In the genomic region with DNA sequence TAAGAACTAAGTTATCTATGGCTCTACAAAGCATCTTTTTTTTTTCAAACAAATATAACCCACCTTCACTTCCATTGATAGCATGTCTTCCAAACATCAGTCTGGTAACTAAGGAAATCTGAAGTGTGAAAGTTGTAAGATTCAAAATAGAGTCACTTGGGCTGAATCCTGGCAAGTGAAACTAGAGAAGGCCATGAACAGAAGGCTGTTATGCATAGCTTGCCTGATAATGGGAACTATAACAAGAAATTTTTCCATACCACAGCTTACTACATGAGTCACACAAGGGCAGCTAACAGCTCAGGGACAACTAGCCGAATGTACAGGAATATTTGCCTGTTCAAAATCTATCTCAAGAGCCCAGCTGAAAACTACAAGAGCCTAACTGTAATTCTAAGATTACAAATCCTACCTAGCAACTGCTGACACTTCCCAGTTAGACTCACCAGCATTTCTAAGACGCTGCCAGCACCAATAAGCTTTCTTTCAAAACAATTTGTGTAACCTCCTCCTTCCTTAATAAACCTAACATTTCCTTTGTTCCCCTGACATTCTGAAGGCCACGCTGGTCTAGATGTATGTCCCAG, we compare ENCODE assay signal across 8 cellular contexts.
DNase-seq lines count a peak whose midpoint lies in the region; ATAC-seq, FAIRE-seq and TF ChIP-seq lines count a peak whose summit lies in the region.

No MANE protein-coding gene starts in this region.

- H3K4me1 Mint-ChIP-seq in GM23338 = 0 out of 3 replicates have a peak, but pooled peaks cover 2% of the 10 kb centered on the region
- H3K4me1 Mint-ChIP-seq in activated T-helper 17 cell treated with anti-CD3 and anti-CD28 coated beads, Interleukin-2, amount 50 U/mL, for 72 hours = no peaks in the 10 kb centered on the region

- H3K9me3 ChIP-seq in body of pancreas = no peaks in the 10 kb centered on the region

- TF ChIP-seq CTCF in GM13976 (IDR thresholded peaks at IDR 0.05; ENCODE audit: borderline replicate concordance, control extremely low read depth, extremely low read depth, insufficient read depth, missing control alignments) (no peak), GM23338 (conservative IDR thresholded peaks at IDR 0.05; ENCODE audit: low read depth in 2 of 2) (no peak), body of pancreas (IDR thresholded peaks at IDR 0.05) (no peak)

- no peak for FAIRE-seq in RCC 7860 (lab: Jason Lieb, UNC)

- H3K27ac Mint-ChIP-seq in GM23338 = no peak overlapping the region
- H3K27ac Mint-ChIP-seq in activated T-helper 17 cell treated with anti-CD3 and anti-CD28 coated beads, Interleukin-2, amount 50 U/mL, for 72 hours = no peak overlapping the region

- H3K4me3 Mint-ChIP-seq in GM23338 = no peak overlapping the region
- no peak overlapping the region for H3K4me3 Mint-ChIP-seq in activated T-helper 17 cell treated with anti-CD3 and anti-CD28 coated beads, Interleukin-2, amount 50 U/mL, for 72 hours

- H3K36me3 Mint-ChIP-seq in GM23338 (ENCODE audit: low read depth) = no peaks in the 10 kb centered on the region
- no peaks in the 10 kb centered on the region for H3K36me3 Mint-ChIP-seq in activated T-helper 17 cell treated with anti-CD3 and anti-CD28 coated beads, Interleukin-2, amount 50 U/mL, for 72 hours (ENCODE audit: low read depth)

- H3K27me3 ChIP-seq in GM23338 (ENCODE audit: insufficient read depth) = no peaks in the 10 kb centered on the region
- H3K27me3 ChIP-seq in body of pancreas = no peaks in the 10 kb centered on the region

- no peaks in the 10 kb centered on the region for H3K4me1 ChIP-seq in GM23338 (ENCODE audit: insufficient read depth)
- no peaks in the 10 kb centered on the region for H3K4me1 ChIP-seq in body of pancreas

- no peaks in the 10 kb centered on the region for H3K36me3 ChIP-seq in GM23338 (ENCODE audit: insufficient read depth)
- H3K36me3 ChIP-seq in body of pancreas (replicated peaks in 1 of 2; ENCODE audit: insufficient read depth in 1 of 2, low read depth in 2 of 2) = no peaks in the 10 kb centered on the region

- 11 to 27% methylated on average over 3 of the region's 3 CpGs for WGBS in body of pancreas, 2 donors

- TF ChIP-seq POLR2A in body of pancreas (IDR thresholded peaks at IDR 0.05) = no peak

- intact Hi-C loops in body of pancreas (cut with DNase I) = no loop called here

- no peaks in the 10 kb centered on the region for H3K9me3 Mint-ChIP-seq in GM23338
- H3K9me3 Mint-ChIP-seq in activated T-helper 17 cell treated with anti-CD3 and anti-CD28 coated beads, Interleukin-2, amount 50 U/mL, for 72 hours = no peaks in the 10 kb centered on the region

- ATAC-seq in GM23338 (peak; percentile 77), body of pancreas (peak; percentile 9)
- ATAC-seq in activated T-helper 17 cell treated with anti-CD3 and anti-CD28 coated beads, Interleukin-2, amount 50 U/mL, for 72 hours (replicated peaks) = no peak

- H2AFZ ChIP-seq in GM23338 = peak overlapping the region; percentile 12; the same call in 1 of the 2 replicates

- no peaks in the 10 kb centered on the region for H3F3A ChIP-seq in GM23338 (replicated peaks; ENCODE audit: low read depth)

- H3K27me3 Mint-ChIP-seq in GM23338 (ENCODE audit: insufficient read depth, low read depth, poor library complexity) = no peaks in the 10 kb centered on the region
- H3K27me3 Mint-ChIP-seq in activated T-helper 17 cell treated with anti-CD3 and anti-CD28 coated beads, Interleukin-2, amount 50 U/mL, for 72 hours = no peaks in the 10 kb centered on the region

- no peak overlapping the region for H3K4me2 ChIP-seq in GM23338

- no peaks in the 10 kb centered on the region for H3K9me2 ChIP-seq in GM23338 (ENCODE audit: insufficient read depth)

- H3K4me3 ChIP-seq in GM23338 (no peak overlapping the region), body of pancreas (no peak overlapping the region)

- H3K27ac ChIP-seq in GM23338 (ENCODE audit: low read depth) = no peak overlapping the region
- H3K27ac ChIP-seq in body of pancreas = no peak overlapping the region

- peak; percentile 16 for DNase-seq in GM13976 (ENCODE audit: low spot score)
- DNase-seq in GM23338 (ENCODE audit: low spot score) = peak; percentile 76
- DNase-seq in Kasumi-1 (lab: John Stamatoyannopoulos, UW) = peak; percentile 75 to 83
- DNase-seq in body of pancreas = no peak
- DNase-seq in renal cortical epithelial cell (ENCODE audit: low read depth) = peak; percentile 73
- no peak for DNase-seq in RCC 7860 (ENCODE audit: low spot score)
- DNase-seq in stimulated activated CD4-positive, alpha-beta T cell treated with anti-CD3 and anti-CD28 coated beads, Interleukin-4, amount 100 ng/mL, for 1 hour = no peak

- H3K79me2 ChIP-seq in GM23338 (replicated peaks; ENCODE audit: insufficient read depth) = no peaks in the 10 kb centered on the region

- no peaks in the 10 kb centered on the region for H4K20me1 ChIP-seq in GM23338 (replicated peaks; ENCODE audit: insufficient read depth)

- in situ Hi-C loops in GM13976 (cut with MboI; ENCODE audit: low sequenced_read_pairs, unreplicated experiment) = no loop called here

TF ChIP-seq in GM23338, 12 proteins besides CTCF, POLR2A, EP300 and RAD21:
- TF ChIP-seq EZH2 (IDR thresholded peaks at IDR 0.05; ENCODE audit: low read depth, unreplicated experiment) (no peak), CREB1 (CRISPR knock-in tag; IDR thresholded peaks at IDR 0.05; ENCODE audit: low read depth) (peak; percentile 84)

Comparison
In these comparisons a context has a peak if more than half of its experiments do, and no peak if none do; other contexts are left out.
1. DNase-seq: peak in GM13976 (single experiment), GM23338 (single experiment), Kasumi-1 (2 of 2) and renal cortical epithelial cell (single experiment); none in body of pancreas (0 of 4), RCC 7860 (single experiment) and stimulated activated CD4-positive, alpha-beta T cell treated with anti-CD3 and anti-CD28 coated beads, Interleukin-4, amount 100 ng/mL, for 1 hour (single experiment).